In the genomic region with DNA sequence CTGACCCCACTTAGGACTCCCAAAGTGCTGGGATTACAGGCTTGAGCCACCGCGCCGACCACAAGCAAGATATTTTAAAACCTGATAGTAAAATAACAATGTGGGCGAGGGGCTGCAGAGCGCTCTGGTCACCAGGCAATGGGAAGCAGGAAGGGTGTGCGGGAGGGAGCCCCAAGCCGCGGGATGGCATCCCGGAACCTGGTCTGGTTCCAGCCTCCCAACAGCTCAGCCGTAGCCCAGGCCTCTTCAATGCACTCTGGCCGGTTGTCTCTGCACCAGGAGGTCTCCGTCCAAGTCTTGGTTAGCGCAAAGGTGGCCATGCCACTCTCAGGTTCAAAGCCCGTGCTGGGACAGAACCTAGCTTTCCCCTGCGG, we compare ENCODE assay signal across 8 cellular contexts. TPM values are rescaled to one million over a fixed set of nuclear protein-coding genes. Genes with fewer than 3 reads are reported as not detected.
DNase-seq lines count a peak whose midpoint lies in the region; ATAC-seq and TF ChIP-seq lines count a peak whose summit lies in the region.

No MANE protein-coding gene starts in this region.

- no peaks in the 10 kb centered on the region for H3K27me3 ChIP-seq in CD8-positive, alpha-beta memory T cell (ENCODE audit: insufficient read depth, low read length, poor library complexity, severe bottlenecking)
- H3K27me3 ChIP-seq in PC-9 (ENCODE audit: insufficient read depth, low read depth) (no peaks in the 10 kb centered on the region), esophagus (ENCODE audit: control insufficient read depth in 1 of 2, insufficient read depth in 2 of 2, low read length in 2 of 2) (no peaks in the 10 kb centered on the region), psoas muscle (ENCODE audit: insufficient read depth in 3 of 3, low read length in 2 of 3) (peaks cover 0 to 4% (median 0%) of the 10 kb centered on the region in 3 donors)

- in situ Hi-C loops in GM13977 (cut with MboI; ENCODE audit: low pct_unique_long_range_greater_than_20kb, low sequenced_read_pairs, unreplicated experiment): no loop called here

- H4K20me1 ChIP-seq in PC-9 (ENCODE audit: insufficient read depth): no peaks in the 10 kb centered on the region

- DNase-seq in CD8-positive, alpha-beta memory T cell: no peak
- DNase-seq in PC-9 (no peak), psoas muscle (no peak), hippocampal formation (lab: John Stamatoyannopoulos, UW) (no peak), GM13977 (ENCODE audit: low spot score) (no peak), SKM-1 treated with dmso at 0.1 percent for 144 hours (lab: John Stamatoyannopoulos, UW; ENCODE audit: unreplicated experiment) (no peak)

- H3F3A ChIP-seq in PC-9 (ENCODE audit: insufficient read depth, low read depth): peaks cover 19% of the 10 kb centered on the region

- TF ChIP-seq CTCF in PC-9 (conservative IDR thresholded peaks at IDR 0.05): no peak
- no peak for TF ChIP-seq CTCF in psoas muscle (IDR thresholded peaks at IDR 0.05)
- no peak for TF ChIP-seq CTCF in GM13977 (IDR thresholded peaks at IDR 0.05; ENCODE audit: extremely low read depth, insufficient read depth, missing control alignments)

- H3K4me1 ChIP-seq in CD8-positive, alpha-beta memory T cell (ENCODE audit: insufficient read depth, low read length): peaks cover 7% of the 10 kb centered on the region
- no peaks in the 10 kb centered on the region for H3K4me1 ChIP-seq in PC-9 (replicated peaks; ENCODE audit: insufficient read depth)
- peaks cover 6 to 10% of the 10 kb centered on the region in 2 donors for H3K4me1 ChIP-seq in esophagus (ENCODE audit: control insufficient read depth in 2 of 2, insufficient read depth in 2 of 2, low read length in 1 of 2)
- peaks cover 11% of the 10 kb centered on the region for H3K4me1 ChIP-seq in psoas muscle

- H3K79me2 ChIP-seq in PC-9 (ENCODE audit: low read depth): no peaks in the 10 kb centered on the region

- no peaks in the 10 kb centered on the region for H3K9me3 Mint-ChIP-seq in CD8-positive, alpha-beta memory T cell

- H3K36me3 ChIP-seq in CD8-positive, alpha-beta memory T cell (ENCODE audit: insufficient read depth, low read length): peaks cover 3% of the 10 kb centered on the region
- H3K36me3 ChIP-seq in PC-9 (ENCODE audit: low read depth) (no peaks in the 10 kb centered on the region), esophagus (ENCODE audit: control insufficient read depth in 2 of 2, insufficient read depth in 2 of 2, low read length in 1 of 2) (peaks cover 0 to 13% of the 10 kb centered on the region in 2 donors), psoas muscle (ENCODE audit: insufficient read depth in 1 of 2, low read depth in 1 of 2) (peaks cover 0 to 9% of the 10 kb centered on the region in 2 donors)

- no TSS peak for BruUV-seq in PC-9 (replicated peaks; lab: Mats Ljungman, UMichigan)

- peak overlapping the region; percentile 50 to 77 (median 69) for H3K4me3 Mint-ChIP-seq in CD8-positive, alpha-beta memory T cell

- peak overlapping the region; percentile 51; the same call in 1 of the 2 replicates for H3K4me2 ChIP-seq in PC-9

- peaks cover 0 to 5% (median 2%) of the 10 kb centered on the region in 3 donors for H3K4me1 Mint-ChIP-seq in CD8-positive, alpha-beta memory T cell

- no peak overlapping the region for H3K4me3 ChIP-seq in CD8-positive, alpha-beta memory T cell (ENCODE audit: low read length)
- no peak overlapping the region for H3K4me3 ChIP-seq in PC-9
- H3K4me3 ChIP-seq in esophagus (ENCODE audit: low read depth in 1 of 2, low read length in 2 of 2): peak overlapping the region; percentile 4 to 19
- H3K4me3 ChIP-seq in psoas muscle: peak overlapping the region; percentile 66

- H3K27ac ChIP-seq in CD8-positive, alpha-beta memory T cell (ENCODE audit: low read depth, low read length): no peak overlapping the region
- H3K27ac ChIP-seq in PC-9: no peak overlapping the region
- H3K27ac ChIP-seq in esophagus (ENCODE audit: low read depth in 2 of 2, low read length in 1 of 2): peak overlapping the region; percentile 48 to 69
- H3K27ac ChIP-seq in psoas muscle: no peak overlapping the region

- H3K27ac Mint-ChIP-seq in CD8-positive, alpha-beta memory T cell: peak overlapping the region in 3 of 8 donors; percentile 22 to 79 (median 52)

- no peaks in the 10 kb centered on the region for H3K9me3 ChIP-seq in CD8-positive, alpha-beta memory T cell (ENCODE audit: low read length)
- no peaks in the 10 kb centered on the region for H3K9me3 ChIP-seq in PC-9 (ENCODE audit: insufficient read depth, low read depth)
- H3K9me3 ChIP-seq in esophagus (ENCODE audit: control insufficient read depth in 2 of 2, insufficient read depth in 1 of 2, low read depth in 1 of 2, low read length in 1 of 2): no peaks in the 10 kb centered on the region
- H3K9me3 ChIP-seq in psoas muscle: no peaks in the 10 kb centered on the region

- CTCF ChIA-PET in CD8-positive, alpha-beta memory T cell (lab: Charles Lee): interaction anchor here (0.9 to 2.7 kb wide), 4 partner anchors 9 to 164 kb away, joined by 4 to 13 read pairs (median 10); partner anchors contain the start of genes MAN1B1, NPDC1 and TUBB4B
- CTCF ChIA-PET in PC-9 (lab: Charles Lee): interaction anchor here (0.6 kb wide), 1 partner anchor 9 kb away, joined by 5 read pairs; no protein-coding TSS in a partner anchor

- POLR2A ChIA-PET in CD8-positive, alpha-beta memory T cell (lab: Charles Lee): interaction anchor here (1.6 to 2.6 kb wide), 2 partner anchors 10 to 19 kb away, joined by 3 to 14 read pairs; partner anchors contain the start of gene MAN1B1
- POLR2A ChIA-PET in PC-9 (lab: Charles Lee; ENCODE audit: unreplicated experiment): no interaction called here

- no peaks in the 10 kb centered on the region for H3K9me2 ChIP-seq in PC-9 (ENCODE audit: insufficient read depth)

- ATAC-seq in psoas muscle (peak in 3 of 4 donors; percentile 6 to 17 (median 10)), HG02981 (IDR thresholded peaks at IDR 0.05; ENCODE audit: unreplicated experiment) (no peak)

- H2AFZ ChIP-seq in PC-9: no peak overlapping the region

- peaks cover 0 to 9% (median 0%) of the 10 kb centered on the region in 3 donors for H3K36me3 Mint-ChIP-seq in CD8-positive, alpha-beta memory T cell

- WGBS in esophagus, 2 donors: 67 to 69% methylated on average over 15 of the region's 15 CpGs
- 57 to 60% (median 57%) methylated on average over 15 of the region's 15 CpGs for WGBS in psoas muscle, 3 donors

- intact Hi-C loops in PC-9 (cut with micrococcal nuclease; ENCODE audit: unreplicated experiment): no loop called here
- intact Hi-C loops in psoas muscle (cut with DNase I): no loop called here

- no peaks in the 10 kb centered on the region for H3K27me3 Mint-ChIP-seq in CD8-positive, alpha-beta memory T cell

RNA-seq across cellular contexts. Expression of gene UAP1L1, which starts 0.7 kb away (rescaled TPM):
- total RNA-seq in CD8-positive, alpha-beta memory T cell: 10 to 100 TPM; 15.3 to 15.5 TPM
- 4.6 TPM for polyA plus RNA-seq in CD8-positive, alpha-beta memory T cell
- 9.9 and 14.7 TPM in 2 replicates for total RNA-seq in PC-9 (2021)
- 1 to 10 TPM; 2.9 to 3.8 TPM for polyA plus RNA-seq in esophagus
- total RNA-seq in psoas muscle: 1 to 10 TPM; 1.8 to 4.5 (median 3.0) TPM
- polyA plus RNA-seq in psoas muscle: 1 to 10 TPM; 1.5 to 2.4 (median 1.7) TPM

RNA-seq across cellular contexts. Expression of gene SAPCD2, which starts 6.3 kb away (rescaled TPM):
- total RNA-seq in CD8-positive, alpha-beta memory T cell: 10 to 100 TPM; 11.5 to 12.7 TPM
- polyA plus RNA-seq in CD8-positive, alpha-beta memory T cell: 0.15 TPM
- total RNA-seq in PC-9 (2021) (46.9 and 50.3 TPM in 2 replicates), psoas muscle (under 1 TPM; 0.10 to 0.15 (median 0.12) TPM)
- polyA plus RNA-seq in esophagus (1 to 10 TPM; 7.5 to 9.0 TPM), psoas muscle (under 1 TPM in 2 of 3 donors, not detected in 1; 0.18 to 0.22 TPM)

RNA-seq across cellular contexts. Expression of gene MAN1B1, which starts 10.2 kb away (rescaled TPM):
- 10 to 100 TPM; 31.9 to 32.7 TPM for total RNA-seq in CD8-positive, alpha-beta memory T cell
- polyA plus RNA-seq in CD8-positive, alpha-beta memory T cell: 39.3 TPM
- total RNA-seq in PC-9 (2021): 79.3 and 107 TPM in 2 replicates
- 10 to 100 TPM; 28.5 to 42.3 TPM for polyA plus RNA-seq in esophagus
- 10 to 100 TPM; 13.5 to 18.1 (median 14.4) TPM for total RNA-seq in psoas muscle
- 10 to 100 TPM; 13.1 to 24.4 (median 21.8) TPM for polyA plus RNA-seq in psoas muscle

RNA-seq across cellular contexts. Expression of gene ENTPD2, which starts 22.8 kb away (rescaled TPM):
- total RNA-seq in CD8-positive, alpha-beta memory T cell: not detected
- polyA plus RNA-seq in CD8-positive, alpha-beta memory T cell: not detected
- total RNA-seq in PC-9 (2021) (9.0 and 14.1 TPM in 2 replicates), psoas muscle (1 to 10 TPM in 2 of 4 donors, under 1 TPM in 2; 0.59 to 1.4 (median 0.95) TPM)
- polyA plus RNA-seq in esophagus (1 to 10 TPM; 1.5 to 1.6 TPM), psoas muscle (under 1 TPM; 0.17 to 0.29 (median 0.28) TPM)

RNA-seq across cellular contexts. Expression of gene NPDC1, which starts 30.6 kb away (rescaled TPM):
- total RNA-seq in CD8-positive, alpha-beta memory T cell: 10 to 100 TPM; 24.6 to 27.5 TPM
- polyA plus RNA-seq in CD8-positive, alpha-beta memory T cell: 38.4 TPM
- total RNA-seq in PC-9 (2021) (89.8 and 137 TPM in 2 replicates), psoas muscle (10 to 100 TPM; 17.3 to 32.1 (median 22.6) TPM)
- polyA plus RNA-seq in esophagus (10 to 100 TPM; 33.1 to 44.3 TPM), psoas muscle (10 to 100 TPM; 14.8 to 23.2 (median 17.6) TPM)

Comparison
In these comparisons a context has a peak if more than half of its experiments do, and no peak if none do; other contexts are left out.
1. H3K27ac ChIP-seq: peak in esophagus (2 of 2); none in CD8-positive, alpha-beta memory T cell (single experiment), PC-9 (single experiment) and psoas muscle (single experiment).
2. H3K4me3 ChIP-seq: peak in esophagus (2 of 2) and psoas muscle (single experiment); none in CD8-positive, alpha-beta memory T cell (single experiment) and PC-9 (single experiment).
3. RNA of gene SAPCD2, which starts 6.3 kb away (total RNA-seq): 46.9 to 50.3 TPM in PC-9 and 11.5 to 12.7 TPM in CD8-positive, alpha-beta memory T cell; 0.10 to 0.15 TPM in psoas muscle; every median in the first group is over 10 times any median in the second.